ENCODE assay signal across 13 cellular contexts in the genomic region with DNA sequence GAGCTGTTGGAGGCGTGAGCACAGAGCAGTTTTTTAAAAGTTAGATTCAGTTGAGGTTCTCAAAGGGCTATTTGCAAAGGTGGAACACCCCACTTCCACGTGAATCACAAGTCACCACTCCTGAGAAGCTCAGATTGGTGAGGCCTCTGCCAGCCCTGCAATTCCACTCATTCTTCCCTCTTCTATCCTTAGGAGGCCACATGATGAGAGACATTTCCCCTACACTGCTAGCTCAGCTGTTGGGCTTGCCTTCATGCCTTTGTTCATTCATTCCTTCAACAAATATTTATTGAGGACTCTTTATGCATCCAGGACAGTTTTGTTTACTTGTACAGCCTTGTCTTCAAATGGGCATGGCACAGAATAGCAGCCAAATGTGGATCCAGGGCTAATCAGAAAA. TPM values are rescaled to one million over a fixed set of nuclear protein-coding genes. Genes with fewer than 3 reads are reported as not detected.
DNase-seq lines count a peak whose midpoint lies in the region; FAIRE-seq and TF ChIP-seq lines count a peak whose summit lies in the region.
"Had no signal": no experiment of that assay in that cellular context is flagged by ENCODE, and none has a peak within 500 bp of the region (broad histone marks: within the 10 kb centered on the region; RNA-seq: fewer than 3 reads in every experiment).

No MANE protein-coding gene starts in this region.

- in situ Hi-C loops in transverse colon (cut with MboI; ENCODE audit: low pct_ligation_motif_present in 1 of 4, low pct_unique_long_range_greater_than_20kb in 1 of 4, low sequenced_read_pairs in 3 of 4): no loop called here

- H3K79me1 ChIP-seq in mesenchymal stem cell (replicated peaks; ENCODE audit: low read length, poor library complexity, severe bottlenecking): no peaks in the 10 kb centered on the region

- peak; percentile 25 for DNase-seq in NCI-H345 (lab: John Stamatoyannopoulos, UW)
- DNase-seq in NCI-H345 treated with DMSO at 0.1 percent for 48 hours (lab: John Stamatoyannopoulos, UW; ENCODE audit: unreplicated experiment): no peak
- DNase-seq in astrocyte (ENCODE audit: low read depth): peak; percentile 29
- DNase-seq in mesenchymal stem cell: peak; percentile 29
- no peak for DNase-seq in transverse colon
- no peak for DNase-seq in NOMO-1 treated with dmso at 0.1 percent for 144 hours (lab: John Stamatoyannopoulos, UW; ENCODE audit: unreplicated experiment)
- DNase-seq in small intestine: no peak
- no peak for DNase-seq in ovary
- DNase-seq: activated CD4-positive, alpha-beta memory T cell treated with anti-CD3 and anti-CD28 coated beads, Interleukin-2, amount 10 ng/mL, durations not matched to agents 7 days and 5 days; dermis blood vessel endothelial cell; stimulated activated CD4-positive, alpha-beta T cell treated with anti-CD3 and anti-CD28 coated beads, Interleukin-2, amount 100 ng/mL, for 24 hours had no signal

- peak overlapping the region; percentile 68 for H4K91ac ChIP-seq in mesenchymal stem cell (ENCODE audit: low read length)

- 100% methylated on average over 1 of the region's 2 CpGs for WGBS in mesenchymal stem cell
- WGBS in transverse colon (ENCODE audit: low coverage in 1 of 2), 2 donors: 33% methylated on average over 2 of the region's 2 CpGs; no CpG with 5 or more reads in 1 of the 2 donors
- WGBS in small intestine, 3 donors: 56 to 75% (median 74%) methylated on average over 2 of the region's 2 CpGs
- 13 to 25% (median 18%) methylated on average over 2 of the region's 2 CpGs for WGBS in ovary, 3 donors

- peaks cover 22% of the 10 kb centered on the region for H3K79me2 ChIP-seq in astrocyte (ENCODE audit: insufficient read depth, low read length)

- H2BK5ac ChIP-seq in mesenchymal stem cell (ENCODE audit: low read depth, low read length, poor library complexity, severe bottlenecking): peak overlapping the region; percentile 96

- H3K9me3 ChIP-seq in astrocyte (ENCODE audit: insufficient read depth, low read depth, low read length) (no peaks in the 10 kb centered on the region), mesenchymal stem cell (ENCODE audit: control insufficient read depth, low read length) (no peaks in the 10 kb centered on the region), transverse colon (no peaks in the 10 kb centered on the region), small intestine (ENCODE audit: control insufficient read depth, low read depth) (no peaks in the 10 kb centered on the region), ovary (no peaks in the 10 kb centered on the region)

- peak overlapping the region; percentile 20 for H3K4me3 Mint-ChIP-seq in astrocyte (ENCODE audit: unreplicated experiment)
- H3K4me3 Mint-ChIP-seq: activated CD4-positive, alpha-beta memory T cell treated with anti-CD3 and anti-CD28 coated beads, Interleukin-2, amount 10 ng/mL, durations not matched to agents 7 days and 5 days; activated T-helper 17 cell treated with anti-CD3 and anti-CD28 coated beads, Interleukin-2, amount 50 U/mL, for 72 hours had no signal

- no peak overlapping the region for H4K8ac ChIP-seq in mesenchymal stem cell (ENCODE audit: low read length)

- H3K36me3 Mint-ChIP-seq in astrocyte (ENCODE audit: low read depth, unreplicated experiment): peaks cover 2% of the 10 kb centered on the region

- H3K27ac Mint-ChIP-seq in astrocyte (ENCODE audit: unreplicated experiment): peak overlapping the region; percentile 55
- H3K27ac Mint-ChIP-seq: activated CD4-positive, alpha-beta memory T cell treated with anti-CD3 and anti-CD28 coated beads, Interleukin-2, amount 10 ng/mL, durations not matched to agents 7 days and 5 days; activated T-helper 17 cell treated with anti-CD3 and anti-CD28 coated beads, Interleukin-2, amount 50 U/mL, for 72 hours; progenitor cell of endocrine pancreas had no signal

- H3K4me2 ChIP-seq in astrocyte (ENCODE audit: low read length) (peak overlapping the region; percentile 82), mesenchymal stem cell (ENCODE audit: low read length, poor library complexity, severe bottlenecking) (no peak overlapping the region)

- H4K20me1 ChIP-seq in astrocyte (ENCODE audit: insufficient read depth, low read length): no peaks in the 10 kb centered on the region

- H3K9ac ChIP-seq in astrocyte (ENCODE audit: low read length): peak overlapping the region; percentile 76
- H3K9ac ChIP-seq in mesenchymal stem cell (ENCODE audit: low read length): peak overlapping the region; percentile 94

- TF ChIP-seq CTCF in astrocyte (IDR thresholded peaks at IDR 0.05; ENCODE audit: insufficient read depth, low read depth, low read length) (no peak), transverse colon (IDR thresholded peaks at IDR 0.05) (no peak), ovary (IDR thresholded peaks at IDR 0.05) (no peak)

- H3K23ac ChIP-seq in mesenchymal stem cell (ENCODE audit: low read length in 2 of 2): no peak overlapping the region

- H2AFZ ChIP-seq in astrocyte (ENCODE audit: low read depth, low read length): no peak overlapping the region
- H2AFZ ChIP-seq in mesenchymal stem cell (ENCODE audit: low read depth, low read length): no peak overlapping the region

- intact Hi-C loops in transverse colon (cut with DNase I; ENCODE audit: low total_unique reads): no loop called here
- intact Hi-C loops in ovary (cut with DNase I): no loop called here

- H3K4me3 ChIP-seq in astrocyte (ENCODE audit: insufficient read depth, low read depth, low read length) (no peak overlapping the region), mesenchymal stem cell (ENCODE audit: insufficient read depth in 1 of 2, low read depth in 1 of 2, low read length in 2 of 2) (peak overlapping the region in 1 of 2 experiments; percentile 83), transverse colon (no peak overlapping the region), small intestine (ENCODE audit: low read depth in 1 of 2, low read length in 2 of 2) (no peak overlapping the region), ovary (no peak overlapping the region)

- H3K18ac ChIP-seq in mesenchymal stem cell (ENCODE audit: low read depth in 1 of 2, low read length in 2 of 2): peak overlapping the region; percentile 2 to 94

- H3K27me3 Mint-ChIP-seq in astrocyte (ENCODE audit: low read depth, unreplicated experiment): no peaks in the 10 kb centered on the region
- H3K27me3 Mint-ChIP-seq: progenitor cell of endocrine pancreas had no signal

- peak overlapping the region; percentile 63 to 66 for H2BK12ac ChIP-seq in mesenchymal stem cell (ENCODE audit: low read length in 2 of 2)

- TF ChIP-seq EP300 in transverse colon (IDR thresholded peaks at IDR 0.05; ENCODE audit: low read depth) (no peak), ovary (IDR thresholded peaks at IDR 0.05) (no peak)

- H3K9me3 Mint-ChIP-seq in astrocyte (ENCODE audit: unreplicated experiment): no peaks in the 10 kb centered on the region
- H3K9me3 Mint-ChIP-seq: activated CD4-positive, alpha-beta memory T cell treated with anti-CD3 and anti-CD28 coated beads, Interleukin-2, amount 10 ng/mL, durations not matched to agents 7 days and 5 days; activated T-helper 17 cell treated with anti-CD3 and anti-CD28 coated beads, Interleukin-2, amount 50 U/mL, for 72 hours had no signal

- H2AK5ac ChIP-seq in mesenchymal stem cell (ENCODE audit: low read length, severe bottlenecking): peak overlapping the region; percentile 54

- H3K27ac ChIP-seq in astrocyte (ENCODE audit: low read depth, low read length) (peak overlapping the region; percentile 95), mesenchymal stem cell (ENCODE audit: low read length, poor library complexity, severe bottlenecking) (peak overlapping the region; percentile 96), transverse colon (peak overlapping the region; percentile 79 to 84 (median 82)), small intestine (ENCODE audit: low read depth in 1 of 2, low read length in 1 of 2) (peak overlapping the region in 1 of 2 donors; percentile 93), ovary (no peak overlapping the region)

- H3K4me1 Mint-ChIP-seq in astrocyte (ENCODE audit: low read depth, unreplicated experiment): peaks cover 44% of the 10 kb centered on the region
- H3K4me1 Mint-ChIP-seq: activated CD4-positive, alpha-beta memory T cell treated with anti-CD3 and anti-CD28 coated beads, Interleukin-2, amount 10 ng/mL, durations not matched to agents 7 days and 5 days; activated T-helper 17 cell treated with anti-CD3 and anti-CD28 coated beads, Interleukin-2, amount 50 U/mL, for 72 hours had no signal

- no peaks in the 10 kb centered on the region for H3K27me3 ChIP-seq in astrocyte (ENCODE audit: insufficient read depth, low read length)
- H3K27me3 ChIP-seq in mesenchymal stem cell (ENCODE audit: control insufficient read depth in 1 of 2, insufficient read depth in 1 of 2, low read length in 2 of 2): peaks cover 0 to 15% of the 10 kb centered on the region in 2 experiments
- H3K27me3 ChIP-seq in transverse colon: no peaks in the 10 kb centered on the region
- peaks cover 0 to 2% of the 10 kb centered on the region in 2 donors for H3K27me3 ChIP-seq in small intestine (ENCODE audit: control insufficient read depth in 2 of 2, insufficient read depth in 2 of 2, low read length in 2 of 2)
- no peaks in the 10 kb centered on the region for H3K27me3 ChIP-seq in ovary

- TF ChIP-seq POLR2A in transverse colon (IDR thresholded peaks at IDR 0.05) (no peak), ovary (IDR thresholded peaks at IDR 0.05) (no peak)

- peak overlapping the region in 1 of 2 experiments; percentile 37 for H3K4ac ChIP-seq in mesenchymal stem cell (ENCODE audit: low read depth in 1 of 2, low read length in 2 of 2)

- FAIRE-seq in astrocyte (lab: Jason Lieb, UNC) (no peak), small intestine (lab: Jason Lieb, UNC) (no peak)

- H3K14ac ChIP-seq in mesenchymal stem cell (ENCODE audit: low read length in 2 of 2): peak overlapping the region in 1 of 2 experiments; percentile 55

- H3K36me3 ChIP-seq in astrocyte (ENCODE audit: insufficient read depth, low read length) (no peaks in the 10 kb centered on the region), mesenchymal stem cell (ENCODE audit: control insufficient read depth in 1 of 2, insufficient read depth in 2 of 2, low read depth in 1 of 2, low read length in 2 of 2) (peaks cover 0 to 20% of the 10 kb centered on the region in 2 experiments), transverse colon (no peaks in the 10 kb centered on the region), small intestine (ENCODE audit: control insufficient read depth in 2 of 2, insufficient read depth in 2 of 2, low read length in 2 of 2) (no peaks in the 10 kb centered on the region), ovary (no peaks in the 10 kb centered on the region)

- peak overlapping the region; percentile 27 for H2BK120ac ChIP-seq in mesenchymal stem cell (ENCODE audit: low read depth, low read length)

- no peak overlapping the region for H2BK15ac ChIP-seq in mesenchymal stem cell (ENCODE audit: low read depth, poor library complexity, severe bottlenecking)

- H3K4me1 ChIP-seq in astrocyte (ENCODE audit: insufficient read depth, low read length): peaks cover 60% of the 10 kb centered on the region
- peaks cover 7% of the 10 kb centered on the region for H3K4me1 ChIP-seq in mesenchymal stem cell (ENCODE audit: control insufficient read depth, insufficient read depth, low read depth, low read length)
- H3K4me1 ChIP-seq in transverse colon: peaks cover 0 to 38% (median 11%) of the 10 kb centered on the region in 4 donors
- H3K4me1 ChIP-seq in small intestine (ENCODE audit: control insufficient read depth in 2 of 2, insufficient read depth in 1 of 2, low read depth in 1 of 2, low read length in 1 of 2): no peaks in the 10 kb centered on the region
- H3K4me1 ChIP-seq in ovary (ENCODE audit: insufficient read depth): peaks cover 14% of the 10 kb centered on the region

RNA-seq across cellular contexts. Expression of gene SRPX2, which starts 3.7 kb away (rescaled TPM):
- total RNA-seq in astrocyte: 39.3 and 50.1 TPM in 2 replicates
- 205 TPM for polyA plus RNA-seq in mesenchymal stem cell (2013, experiment 1 of 2)
- 224 TPM for polyA plus RNA-seq in mesenchymal stem cell (2013, experiment 2 of 2)
- 10 to 100 TPM in 2 of 4 donors, 1 to 10 TPM in 2; 9.3 to 72.2 (median 13.1) TPM for total RNA-seq in transverse colon
- polyA plus RNA-seq in small intestine: 1 to 10 TPM in 1 of 3 donors, under 1 TPM in 1, not detected in 1; 0.54 to 5.5 TPM
- 10 to 100 TPM in 3 of 7 donors, 1 to 10 TPM in 4; 2.3 to 19.6 (median 9.5) TPM for total RNA-seq in ovary
- 10 to 100 TPM in 1 of 2 donors, 1 to 10 TPM in 1; 8.2 to 29.0 TPM for polyA plus RNA-seq in ovary
- total RNA-seq: activated CD4-positive, alpha-beta memory T cell treated with anti-CD3 and anti-CD28 coated beads, Interleukin-2, amount 10 ng/mL, durations not matched to agents 7 days and 5 days; activated T-helper 17 cell treated with anti-CD3 and anti-CD28 coated beads, Interleukin-2, amount 50 U/mL, for 72 hours had no signal

RNA-seq across cellular contexts. Expression of gene TSPAN6, which starts 11.1 kb away (rescaled TPM):
- total RNA-seq in astrocyte (49.7 and 51.2 TPM in 2 replicates), transverse colon (100 to 1,000 TPM in 2 of 4 donors, 10 to 100 TPM in 2; 16.7 to 114 (median 70.3) TPM), ovary (10 to 100 TPM; 41.2 to 68.2 (median 52.0) TPM)
- 34.3 TPM for polyA plus RNA-seq in mesenchymal stem cell (2013, experiment 1 of 2)
- polyA plus RNA-seq in mesenchymal stem cell (2013, experiment 2 of 2): 37.3 TPM
- polyA plus RNA-seq in small intestine (10 to 100 TPM in 1 of 3 donors, 1 to 10 TPM in 2; 8.1 to 26.4 (median 9.8) TPM), ovary (10 to 100 TPM; 70.1 to 70.8 TPM)
- total RNA-seq: activated CD4-positive, alpha-beta memory T cell treated with anti-CD3 and anti-CD28 coated beads, Interleukin-2, amount 10 ng/mL, durations not matched to agents 7 days and 5 days; activated T-helper 17 cell treated with anti-CD3 and anti-CD28 coated beads, Interleukin-2, amount 50 U/mL, for 72 hours had no signal

Comparison
In these comparisons a context has a peak if more than half of its experiments do, and no peak if none do; other contexts are left out.
1. DNase-seq: peak in NCI-H345 (single experiment), astrocyte (single experiment) and mesenchymal stem cell (single experiment); none in NCI-H345 treated with DMSO at 0.1 percent for 48 hours (single experiment), transverse colon (single experiment), NOMO-1 treated with dmso at 0.1 percent for 144 hours (single experiment), small intestine (single experiment) and ovary (0 of 5).
2. H3K27ac ChIP-seq: peak in astrocyte (single experiment), mesenchymal stem cell (single experiment) and transverse colon (4 of 4); none in ovary (0 of 2).